In genomic region chr5:34919077-34919476, GRCh38 we compare ENCODE assay signal across 1 cellular context.
TF ChIP-seq lines count a peak whose summit lies in the region.

No MANE protein-coding gene starts in this region.

TF ChIP-seq in HepG2, 621 proteins besides CTCF, POLR2A, EP300 and RAD21:
- TF ChIP-seq, protein P1, sequence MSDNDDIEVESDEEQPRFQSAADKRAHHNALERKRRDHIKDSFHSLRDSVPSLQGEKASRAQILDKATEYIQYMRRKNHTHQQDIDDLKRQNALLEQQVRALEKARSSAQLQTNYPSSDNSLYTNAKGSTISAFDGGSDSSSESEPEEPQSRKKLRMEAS (IDR thresholded peaks at IDR 0.05), result no peak
- TF ChIP-seq ZNF770 (CRISPR knock-in tag; IDR thresholded peaks at IDR 0.05) (peak; percentile 61; the same call in 1 of the 2 replicates), CEBPB (IDR thresholded peaks at IDR 0.05; ENCODE audit: borderline replicate concordance, low read depth, low read length) (peak; percentile 28; the same call in 1 of the 2 replicates), ZMYM3 (CRISPR knock-in tag; IDR thresholded peaks at IDR 0.05) (no peak), ZNF607 (CRISPR knock-in tag; IDR thresholded peaks at IDR 0.05; ENCODE audit: borderline replicate concordance) (no peak), ZNF225 (CRISPR knock-in tag; IDR thresholded peaks at IDR 0.05) (no peak), NBN (conservative IDR thresholded peaks at IDR 0.05) (no peak), HIC2 (CRISPR knock-in tag; IDR thresholded peaks at IDR 0.05; ENCODE audit: low read depth) (no peak), ZNF121 (CRISPR knock-in tag; IDR thresholded peaks at IDR 0.05) (peak; percentile 96), STAT5B (CRISPR knock-in tag; IDR thresholded peaks at IDR 0.05) (no peak), ZBTB33 (CRISPR knock-in tag; IDR thresholded peaks at IDR 0.05) (peak; percentile 83), STAG1 (CRISPR knock-in tag; IDR thresholded peaks at IDR 0.05) (peak; percentile 38), ZBTB44 (CRISPR knock-in tag; IDR thresholded peaks at IDR 0.05) (no peak), ZNF570 (CRISPR knock-in tag; IDR thresholded peaks at IDR 0.05; ENCODE audit: borderline replicate concordance) (no peak), ZNF281 (CRISPR knock-in tag; IDR thresholded peaks at IDR 0.05; ENCODE audit: borderline replicate concordance) (no peak), HNF4A (CRISPR knock-in tag; IDR thresholded peaks at IDR 0.05) (no peak), ZNF75D (CRISPR knock-in tag; IDR thresholded peaks at IDR 0.05; ENCODE audit: borderline replicate concordance) (no peak), ZNF510 (CRISPR knock-in tag; IDR thresholded peaks at IDR 0.05; ENCODE audit: low read depth) (no peak)
- TF ChIP-seq, protein P2, sequence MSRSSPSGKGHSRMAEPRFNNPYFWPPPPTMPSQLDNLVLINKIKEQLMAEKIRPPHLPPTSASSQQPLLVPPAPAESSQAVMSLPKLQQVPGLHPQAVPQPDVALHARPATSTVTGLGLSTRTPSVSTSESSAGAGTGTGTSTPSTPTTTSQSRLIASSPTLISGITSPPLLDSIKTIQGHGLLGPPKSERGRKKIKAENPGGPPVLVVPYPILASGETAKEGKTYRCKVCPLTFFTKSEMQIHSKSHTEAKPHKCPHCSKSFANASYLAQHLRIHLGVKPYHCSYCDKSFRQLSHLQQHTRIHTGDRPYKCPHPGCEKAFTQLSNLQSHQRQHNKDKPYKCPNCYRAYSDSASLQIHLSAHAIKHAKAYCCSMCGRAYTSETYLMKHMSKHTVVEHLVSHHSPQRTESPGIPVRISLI (CRISPR knock-in tag; IDR thresholded peaks at IDR 0.05; ENCODE audit: borderline replicate concordance), result peak; percentile 87
- TF ChIP-seq, protein P3, sequence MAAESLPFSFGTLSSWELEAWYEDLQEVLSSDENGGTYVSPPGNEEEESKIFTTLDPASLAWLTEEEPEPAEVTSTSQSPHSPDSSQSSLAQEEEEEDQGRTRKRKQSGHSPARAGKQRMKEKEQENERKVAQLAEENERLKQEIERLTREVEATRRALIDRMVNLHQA (CRISPR knock-in tag; IDR thresholded peaks at IDR 0.05), result no peak
